In the genomic region with DNA sequence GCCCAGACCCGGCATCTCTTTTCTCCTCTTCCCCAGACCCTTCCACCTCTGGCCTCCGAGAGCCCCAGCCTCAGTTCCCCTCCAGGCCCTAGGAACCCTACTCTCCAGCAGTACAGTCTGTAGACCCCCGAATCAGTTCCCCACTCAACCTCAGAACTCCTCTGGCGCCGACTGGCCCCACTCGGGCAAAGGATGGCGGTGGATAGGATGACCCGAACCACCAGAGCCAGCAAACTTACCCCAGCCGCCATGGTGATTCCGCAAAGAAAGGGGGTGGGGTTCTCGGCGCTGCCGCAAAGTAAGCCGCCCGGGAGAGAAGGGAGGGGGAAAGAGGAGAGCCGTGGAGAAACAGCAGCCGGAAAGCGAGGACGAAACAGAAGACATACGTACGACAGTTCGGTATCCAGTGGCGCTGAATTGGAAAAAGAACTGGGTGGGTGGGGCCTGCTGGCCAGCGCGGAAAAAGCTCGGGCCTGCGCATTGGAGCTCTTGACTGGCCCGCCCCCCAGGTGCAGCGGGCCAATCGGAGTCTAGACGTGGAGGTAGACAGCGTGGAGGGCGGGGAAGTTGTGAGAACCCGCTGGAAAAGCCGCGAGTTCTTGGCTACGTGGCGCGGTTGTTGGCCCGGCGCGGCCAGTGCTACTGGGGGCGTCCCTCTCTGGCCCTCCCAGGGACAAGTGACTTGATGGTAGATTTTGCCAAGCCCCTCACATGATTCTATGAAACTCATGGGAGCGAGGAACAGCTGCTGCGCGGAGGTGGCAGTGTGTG, we compare ENCODE assay signal across 1 cellular context.
TF ChIP-seq lines count a peak whose summit lies in the region.

A gene with protein sequence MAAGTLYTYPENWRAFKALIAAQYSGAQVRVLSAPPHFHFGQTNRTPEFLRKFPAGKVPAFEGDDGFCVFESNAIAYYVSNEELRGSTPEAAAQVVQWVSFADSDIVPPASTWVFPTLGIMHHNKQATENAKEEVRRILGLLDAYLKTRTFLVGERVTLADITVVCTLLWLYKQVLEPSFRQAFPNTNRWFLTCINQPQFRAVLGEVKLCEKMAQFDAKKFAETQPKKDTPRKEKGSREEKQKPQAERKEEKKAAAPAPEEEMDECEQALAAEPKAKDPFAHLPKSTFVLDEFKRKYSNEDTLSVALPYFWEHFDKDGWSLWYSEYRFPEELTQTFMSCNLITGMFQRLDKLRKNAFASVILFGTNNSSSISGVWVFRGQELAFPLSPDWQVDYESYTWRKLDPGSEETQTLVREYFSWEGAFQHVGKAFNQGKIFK (minus strand): TSS at position 300 of the 771 bp plus-strand sequence. CDS start 49 bp downstream, at position 251.

TF ChIP-seq in K562, 482 proteins besides CTCF, POLR2A, EP300 and RAD21 (continued from another document and continues in another):
- TF ChIP-seq, protein P1, sequence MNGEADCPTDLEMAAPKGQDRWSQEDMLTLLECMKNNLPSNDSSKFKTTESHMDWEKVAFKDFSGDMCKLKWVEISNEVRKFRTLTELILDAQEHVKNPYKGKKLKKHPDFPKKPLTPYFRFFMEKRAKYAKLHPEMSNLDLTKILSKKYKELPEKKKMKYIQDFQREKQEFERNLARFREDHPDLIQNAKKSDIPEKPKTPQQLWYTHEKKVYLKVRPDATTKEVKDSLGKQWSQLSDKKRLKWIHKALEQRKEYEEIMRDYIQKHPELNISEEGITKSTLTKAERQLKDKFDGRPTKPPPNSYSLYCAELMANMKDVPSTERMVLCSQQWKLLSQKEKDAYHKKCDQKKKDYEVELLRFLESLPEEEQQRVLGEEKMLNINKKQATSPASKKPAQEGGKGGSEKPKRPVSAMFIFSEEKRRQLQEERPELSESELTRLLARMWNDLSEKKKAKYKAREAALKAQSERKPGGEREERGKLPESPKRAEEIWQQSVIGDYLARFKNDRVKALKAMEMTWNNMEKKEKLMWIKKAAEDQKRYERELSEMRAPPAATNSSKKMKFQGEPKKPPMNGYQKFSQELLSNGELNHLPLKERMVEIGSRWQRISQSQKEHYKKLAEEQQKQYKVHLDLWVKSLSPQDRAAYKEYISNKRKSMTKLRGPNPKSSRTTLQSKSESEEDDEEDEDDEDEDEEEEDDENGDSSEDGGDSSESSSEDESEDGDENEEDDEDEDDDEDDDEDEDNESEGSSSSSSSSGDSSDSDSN (IDR thresholded peaks at IDR 0.05; ENCODE audit: borderline replicate concordance in 1 of 2, low read depth in 2 of 2, low read length in 2 of 2): 0 out of 4 replicates have a peak, but pooled peaks of 1 of the 2 experiments have one; percentile 33
- TF ChIP-seq POLR2AphosphoS5 (IDR thresholded peaks at IDR 0.05; ENCODE audit: control insufficient read depth, insufficient read depth, low read depth, low read length): peak; percentile 82; the same call in 1 of the 2 replicates
- TF ChIP-seq, protein P2, sequence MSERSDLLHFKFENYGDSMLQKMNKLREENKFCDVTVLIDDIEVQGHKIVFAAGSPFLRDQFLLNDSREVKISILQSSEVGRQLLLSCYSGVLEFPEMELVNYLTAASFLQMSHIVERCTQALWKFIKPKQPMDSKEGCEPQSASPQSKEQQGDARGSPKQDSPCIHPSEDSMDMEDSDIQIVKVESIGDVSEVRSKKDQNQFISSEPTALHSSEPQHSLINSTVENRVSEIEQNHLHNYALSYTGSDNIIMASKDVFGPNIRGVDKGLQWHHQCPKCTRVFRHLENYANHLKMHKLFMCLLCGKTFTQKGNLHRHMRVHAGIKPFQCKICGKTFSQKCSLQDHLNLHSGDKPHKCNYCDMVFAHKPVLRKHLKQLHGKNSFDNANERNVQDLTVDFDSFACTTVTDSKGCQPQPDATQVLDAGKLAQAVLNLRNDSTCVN (CRISPR knock-in tag; IDR thresholded peaks at IDR 0.05): no peak
- TF ChIP-seq, protein P3, sequence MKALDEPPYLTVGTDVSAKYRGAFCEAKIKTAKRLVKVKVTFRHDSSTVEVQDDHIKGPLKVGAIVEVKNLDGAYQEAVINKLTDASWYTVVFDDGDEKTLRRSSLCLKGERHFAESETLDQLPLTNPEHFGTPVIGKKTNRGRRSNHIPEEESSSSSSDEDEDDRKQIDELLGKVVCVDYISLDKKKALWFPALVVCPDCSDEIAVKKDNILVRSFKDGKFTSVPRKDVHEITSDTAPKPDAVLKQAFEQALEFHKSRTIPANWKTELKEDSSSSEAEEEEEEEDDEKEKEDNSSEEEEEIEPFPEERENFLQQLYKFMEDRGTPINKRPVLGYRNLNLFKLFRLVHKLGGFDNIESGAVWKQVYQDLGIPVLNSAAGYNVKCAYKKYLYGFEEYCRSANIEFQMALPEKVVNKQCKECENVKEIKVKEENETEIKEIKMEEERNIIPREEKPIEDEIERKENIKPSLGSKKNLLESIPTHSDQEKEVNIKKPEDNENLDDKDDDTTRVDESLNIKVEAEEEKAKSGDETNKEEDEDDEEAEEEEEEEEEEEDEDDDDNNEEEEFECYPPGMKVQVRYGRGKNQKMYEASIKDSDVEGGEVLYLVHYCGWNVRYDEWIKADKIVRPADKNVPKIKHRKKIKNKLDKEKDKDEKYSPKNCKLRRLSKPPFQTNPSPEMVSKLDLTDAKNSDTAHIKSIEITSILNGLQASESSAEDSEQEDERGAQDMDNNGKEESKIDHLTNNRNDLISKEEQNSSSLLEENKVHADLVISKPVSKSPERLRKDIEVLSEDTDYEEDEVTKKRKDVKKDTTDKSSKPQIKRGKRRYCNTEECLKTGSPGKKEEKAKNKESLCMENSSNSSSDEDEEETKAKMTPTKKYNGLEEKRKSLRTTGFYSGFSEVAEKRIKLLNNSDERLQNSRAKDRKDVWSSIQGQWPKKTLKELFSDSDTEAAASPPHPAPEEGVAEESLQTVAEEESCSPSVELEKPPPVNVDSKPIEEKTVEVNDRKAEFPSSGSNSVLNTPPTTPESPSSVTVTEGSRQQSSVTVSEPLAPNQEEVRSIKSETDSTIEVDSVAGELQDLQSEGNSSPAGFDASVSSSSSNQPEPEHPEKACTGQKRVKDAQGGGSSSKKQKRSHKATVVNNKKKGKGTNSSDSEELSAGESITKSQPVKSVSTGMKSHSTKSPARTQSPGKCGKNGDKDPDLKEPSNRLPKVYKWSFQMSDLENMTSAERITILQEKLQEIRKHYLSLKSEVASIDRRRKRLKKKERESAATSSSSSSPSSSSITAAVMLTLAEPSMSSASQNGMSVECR (CRISPR knock-in tag; IDR thresholded peaks at IDR 0.05): no peak
- TF ChIP-seq, protein P4, sequence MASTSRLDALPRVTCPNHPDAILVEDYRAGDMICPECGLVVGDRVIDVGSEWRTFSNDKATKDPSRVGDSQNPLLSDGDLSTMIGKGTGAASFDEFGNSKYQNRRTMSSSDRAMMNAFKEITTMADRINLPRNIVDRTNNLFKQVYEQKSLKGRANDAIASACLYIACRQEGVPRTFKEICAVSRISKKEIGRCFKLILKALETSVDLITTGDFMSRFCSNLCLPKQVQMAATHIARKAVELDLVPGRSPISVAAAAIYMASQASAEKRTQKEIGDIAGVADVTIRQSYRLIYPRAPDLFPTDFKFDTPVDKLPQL (IDR thresholded peaks at IDR 0.05; ENCODE audit: extremely low read depth, insufficient read length): no peak
- TF ChIP-seq FOXA3 (CRISPR knock-in tag; conservative IDR thresholded peaks at IDR 0.05 in 1 of 2, IDR thresholded peaks at IDR 0.05 in 1 of 2): no peak
- TF ChIP-seq ZNF212 (CRISPR knock-in tag; IDR thresholded peaks at IDR 0.05): no peak
- TF ChIP-seq GABPA (tag; conservative IDR thresholded peaks at IDR 0.05; ENCODE audit: low read depth): no peak
- TF ChIP-seq, protein P5, sequence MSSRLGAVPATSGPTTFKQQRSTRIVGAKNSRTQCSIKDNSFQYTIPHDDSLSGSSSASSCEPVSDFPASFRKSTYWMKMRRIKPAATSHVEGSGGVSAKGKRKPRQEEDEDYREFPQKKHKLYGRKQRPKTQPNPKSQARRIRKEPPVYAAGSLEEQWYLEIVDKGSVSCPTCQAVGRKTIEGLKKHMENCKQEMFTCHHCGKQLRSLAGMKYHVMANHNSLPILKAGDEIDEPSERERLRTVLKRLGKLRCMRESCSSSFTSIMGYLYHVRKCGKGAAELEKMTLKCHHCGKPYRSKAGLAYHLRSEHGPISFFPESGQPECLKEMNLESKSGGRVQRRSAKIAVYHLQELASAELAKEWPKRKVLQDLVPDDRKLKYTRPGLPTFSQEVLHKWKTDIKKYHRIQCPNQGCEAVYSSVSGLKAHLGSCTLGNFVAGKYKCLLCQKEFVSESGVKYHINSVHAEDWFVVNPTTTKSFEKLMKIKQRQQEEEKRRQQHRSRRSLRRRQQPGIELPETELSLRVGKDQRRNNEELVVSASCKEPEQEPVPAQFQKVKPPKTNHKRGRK (tag; IDR thresholded peaks at IDR 0.05): no peak
- TF ChIP-seq, protein P6, sequence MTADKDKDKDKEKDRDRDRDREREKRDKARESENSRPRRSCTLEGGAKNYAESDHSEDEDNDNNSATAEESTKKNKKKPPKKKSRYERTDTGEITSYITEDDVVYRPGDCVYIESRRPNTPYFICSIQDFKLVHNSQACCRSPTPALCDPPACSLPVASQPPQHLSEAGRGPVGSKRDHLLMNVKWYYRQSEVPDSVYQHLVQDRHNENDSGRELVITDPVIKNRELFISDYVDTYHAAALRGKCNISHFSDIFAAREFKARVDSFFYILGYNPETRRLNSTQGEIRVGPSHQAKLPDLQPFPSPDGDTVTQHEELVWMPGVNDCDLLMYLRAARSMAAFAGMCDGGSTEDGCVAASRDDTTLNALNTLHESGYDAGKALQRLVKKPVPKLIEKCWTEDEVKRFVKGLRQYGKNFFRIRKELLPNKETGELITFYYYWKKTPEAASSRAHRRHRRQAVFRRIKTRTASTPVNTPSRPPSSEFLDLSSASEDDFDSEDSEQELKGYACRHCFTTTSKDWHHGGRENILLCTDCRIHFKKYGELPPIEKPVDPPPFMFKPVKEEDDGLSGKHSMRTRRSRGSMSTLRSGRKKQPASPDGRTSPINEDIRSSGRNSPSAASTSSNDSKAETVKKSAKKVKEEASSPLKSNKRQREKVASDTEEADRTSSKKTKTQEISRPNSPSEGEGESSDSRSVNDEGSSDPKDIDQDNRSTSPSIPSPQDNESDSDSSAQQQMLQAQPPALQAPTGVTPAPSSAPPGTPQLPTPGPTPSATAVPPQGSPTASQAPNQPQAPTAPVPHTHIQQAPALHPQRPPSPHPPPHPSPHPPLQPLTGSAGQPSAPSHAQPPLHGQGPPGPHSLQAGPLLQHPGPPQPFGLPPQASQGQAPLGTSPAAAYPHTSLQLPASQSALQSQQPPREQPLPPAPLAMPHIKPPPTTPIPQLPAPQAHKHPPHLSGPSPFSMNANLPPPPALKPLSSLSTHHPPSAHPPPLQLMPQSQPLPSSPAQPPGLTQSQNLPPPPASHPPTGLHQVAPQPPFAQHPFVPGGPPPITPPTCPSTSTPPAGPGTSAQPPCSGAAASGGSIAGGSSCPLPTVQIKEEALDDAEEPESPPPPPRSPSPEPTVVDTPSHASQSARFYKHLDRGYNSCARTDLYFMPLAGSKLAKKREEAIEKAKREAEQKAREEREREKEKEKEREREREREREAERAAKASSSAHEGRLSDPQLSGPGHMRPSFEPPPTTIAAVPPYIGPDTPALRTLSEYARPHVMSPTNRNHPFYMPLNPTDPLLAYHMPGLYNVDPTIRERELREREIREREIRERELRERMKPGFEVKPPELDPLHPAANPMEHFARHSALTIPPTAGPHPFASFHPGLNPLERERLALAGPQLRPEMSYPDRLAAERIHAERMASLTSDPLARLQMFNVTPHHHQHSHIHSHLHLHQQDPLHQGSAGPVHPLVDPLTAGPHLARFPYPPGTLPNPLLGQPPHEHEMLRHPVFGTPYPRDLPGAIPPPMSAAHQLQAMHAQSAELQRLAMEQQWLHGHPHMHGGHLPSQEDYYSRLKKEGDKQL (CRISPR knock-in tag; IDR thresholded peaks at IDR 0.05; ENCODE audit: borderline replicate concordance): no peak
- TF ChIP-seq ZNF124 (CRISPR knock-in tag; IDR thresholded peaks at IDR 0.05): no peak
- no peak for TF ChIP-seq PTRF (tag; IDR thresholded peaks at IDR 0.05)
- TF ChIP-seq, protein P7, sequence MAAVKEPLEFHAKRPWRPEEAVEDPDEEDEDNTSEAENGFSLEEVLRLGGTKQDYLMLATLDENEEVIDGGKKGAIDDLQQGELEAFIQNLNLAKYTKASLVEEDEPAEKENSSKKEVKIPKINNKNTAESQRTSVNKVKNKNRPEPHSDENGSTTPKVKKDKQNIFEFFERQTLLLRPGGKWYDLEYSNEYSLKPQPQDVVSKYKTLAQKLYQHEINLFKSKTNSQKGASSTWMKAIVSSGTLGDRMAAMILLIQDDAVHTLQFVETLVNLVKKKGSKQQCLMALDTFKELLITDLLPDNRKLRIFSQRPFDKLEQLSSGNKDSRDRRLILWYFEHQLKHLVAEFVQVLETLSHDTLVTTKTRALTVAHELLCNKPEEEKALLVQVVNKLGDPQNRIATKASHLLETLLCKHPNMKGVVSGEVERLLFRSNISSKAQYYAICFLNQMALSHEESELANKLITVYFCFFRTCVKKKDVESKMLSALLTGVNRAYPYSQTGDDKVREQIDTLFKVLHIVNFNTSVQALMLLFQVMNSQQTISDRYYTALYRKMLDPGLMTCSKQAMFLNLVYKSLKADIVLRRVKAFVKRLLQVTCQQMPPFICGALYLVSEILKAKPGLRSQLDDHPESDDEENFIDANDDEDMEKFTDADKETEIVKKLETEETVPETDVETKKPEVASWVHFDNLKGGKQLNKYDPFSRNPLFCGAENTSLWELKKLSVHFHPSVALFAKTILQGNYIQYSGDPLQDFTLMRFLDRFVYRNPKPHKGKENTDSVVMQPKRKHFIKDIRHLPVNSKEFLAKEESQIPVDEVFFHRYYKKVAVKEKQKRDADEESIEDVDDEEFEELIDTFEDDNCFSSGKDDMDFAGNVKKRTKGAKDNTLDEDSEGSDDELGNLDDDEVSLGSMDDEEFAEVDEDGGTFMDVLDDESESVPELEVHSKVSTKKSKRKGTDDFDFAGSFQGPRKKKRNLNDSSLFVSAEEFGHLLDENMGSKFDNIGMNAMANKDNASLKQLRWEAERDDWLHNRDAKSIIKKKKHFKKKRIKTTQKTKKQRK (IDR thresholded peaks at IDR 0.05; ENCODE audit: borderline replicate concordance, low read depth, low read length): no peak
- no peak for TF ChIP-seq HNRNPUL1 (IDR thresholded peaks at IDR 0.05; ENCODE audit: low read length)
- TF ChIP-seq PHTF2 (CRISPR knock-in tag; IDR thresholded peaks at IDR 0.05): 0 out of 2 replicates have a peak, but pooled peaks have one; percentile 61
- TF ChIP-seq MYC (IDR thresholded peaks at IDR 0.05; ENCODE audit: low read depth, low read length): peak; percentile 82
- no peak for TF ChIP-seq MYC (CRISPR knock-in tag; IDR thresholded peaks at IDR 0.05; ENCODE audit: borderline replicate concordance, low read depth)
- no peak for TF ChIP-seq KAT2B (IDR thresholded peaks at IDR 0.05; ENCODE audit: low read depth, low read length)
- TF ChIP-seq ZNF717 (CRISPR knock-in tag; IDR thresholded peaks at IDR 0.05): no peak
- TF ChIP-seq, protein P8, sequence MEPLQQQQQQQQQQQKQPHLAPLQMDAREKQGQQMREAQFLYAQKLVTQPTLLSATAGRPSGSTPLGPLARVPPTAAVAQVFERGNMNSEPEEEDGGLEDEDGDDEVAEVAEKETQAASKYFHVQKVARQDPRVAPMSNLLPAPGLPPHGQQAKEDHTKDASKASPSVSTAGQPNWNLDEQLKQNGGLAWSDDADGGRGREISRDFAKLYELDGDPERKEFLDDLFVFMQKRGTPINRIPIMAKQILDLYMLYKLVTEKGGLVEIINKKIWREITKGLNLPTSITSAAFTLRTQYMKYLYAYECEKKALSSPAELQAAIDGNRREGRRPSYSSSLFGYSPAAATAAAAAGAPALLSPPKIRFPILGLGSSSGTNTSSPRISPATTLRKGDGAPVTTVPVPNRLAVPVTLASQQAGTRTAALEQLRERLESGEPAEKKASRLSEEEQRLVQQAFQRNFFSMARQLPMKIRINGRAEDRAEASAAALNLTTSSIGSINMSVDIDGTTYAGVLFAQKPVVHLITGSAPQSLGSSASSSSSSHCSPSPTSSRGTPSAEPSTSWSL (CRISPR knock-in tag; IDR thresholded peaks at IDR 0.05; ENCODE audit: borderline replicate concordance): no peak
- TF ChIP-seq GATA2 (CRISPR knock-in tag; IDR thresholded peaks at IDR 0.05): no peak
- no peak for TF ChIP-seq FOXP1 (CRISPR knock-in tag; IDR thresholded peaks at IDR 0.05)
- peak; percentile 7 for TF ChIP-seq HCFC1 (IDR thresholded peaks at IDR 0.05; ENCODE audit: low read depth, low read length)
